In genomic region chr22:37091986-37092385, GRCh38 we compare ENCODE assay signal across 23 cellular contexts. TPM values are rescaled to one million over a fixed set of nuclear protein-coding genes. Genes with fewer than 3 reads are reported as not detected.
DNase-seq lines count a peak whose midpoint lies in the region; ATAC-seq and TF ChIP-seq lines count a peak whose summit lies in the region.
"Had no signal": no experiment of that assay in that cellular context is flagged by ENCODE, and none has a peak within 500 bp of the region (broad histone marks: within the 10 kb centered on the region; RNA-seq: fewer than 3 reads in every experiment).

No MANE protein-coding gene starts in this region.

- peaks cover 13% of the 10 kb centered on the region for H3K4me1 ChIP-seq in neural progenitor cell
- H3K4me1 ChIP-seq: BE2C had no signal

- peaks cover 43% of the 10 kb centered on the region for H3K4me1 Mint-ChIP-seq in activated T-cell treated with anti-CD3 and anti-CD28 coated beads, Interleukin-2, amount 50 U/mL, for 24 hours (ENCODE audit: low read depth)
- peaks cover 14% of the 10 kb centered on the region for H3K4me1 Mint-ChIP-seq in neural progenitor cell
- peaks cover 71% of the 10 kb centered on the region for H3K4me1 Mint-ChIP-seq in stimulated activated effector memory CD8-positive, alpha-beta T cell treated with anti-CD3 and anti-CD28 coated beads, Interleukin-12 subunit alpha, Interleukin-12 subunit beta, amount 100 ng/mL, for 72 hours

- no peak overlapping the region for H3K9ac ChIP-seq in neural progenitor cell

- no peak for ATAC-seq in stimulated activated effector memory CD8-positive, alpha-beta T cell treated with anti-CD3 and anti-CD28 coated beads, Interleukin-12 subunit alpha, Interleukin-12 subunit beta, amount 100 ng/mL, for 72 hours
- ATAC-seq in HG03457 (IDR thresholded peaks at IDR 0.05; ENCODE audit: unreplicated experiment), result no peak
- ATAC-seq: GM12878 had no signal

- H3K36me3 Mint-ChIP-seq in activated T-cell treated with anti-CD3 and anti-CD28 coated beads, Interleukin-2, amount 50 U/mL, for 24 hours (ENCODE audit: low read depth), result no peaks in the 10 kb centered on the region
- H3K36me3 Mint-ChIP-seq in neural progenitor cell, result no peaks in the 10 kb centered on the region
- H3K36me3 Mint-ChIP-seq in stimulated activated effector memory CD8-positive, alpha-beta T cell treated with anti-CD3 and anti-CD28 coated beads, Interleukin-12 subunit alpha, Interleukin-12 subunit beta, amount 100 ng/mL, for 72 hours, result peaks cover 58% of the 10 kb centered on the region
- H3K36me3 Mint-ChIP-seq: CD4-positive, CD25-positive, alpha-beta regulatory T cell had no signal

- peak overlapping the region; percentile 6 for H3K4me3 ChIP-seq in neural progenitor cell
- H3K4me3 ChIP-seq: GM12878 had no signal

- no peak for TF ChIP-seq CTCF in neural progenitor cell (IDR thresholded peaks at IDR 0.05)

- H3K27ac Mint-ChIP-seq in activated T-cell treated with anti-CD3 and anti-CD28 coated beads, Interleukin-2, amount 50 U/mL, for 24 hours, result peak overlapping the region; percentile 33
- peak overlapping the region; percentile 96 for H3K27ac Mint-ChIP-seq in neural progenitor cell
- H3K27ac Mint-ChIP-seq in stimulated activated effector memory CD8-positive, alpha-beta T cell treated with anti-CD3 and anti-CD28 coated beads, Interleukin-12 subunit alpha, Interleukin-12 subunit beta, amount 100 ng/mL, for 72 hours, result peak overlapping the region; percentile 40
- H3K27ac Mint-ChIP-seq: CD8-positive, alpha-beta memory T cell; H9 had no signal

- peaks cover 9% of the 10 kb centered on the region for H3K27me3 Mint-ChIP-seq in activated T-cell treated with anti-CD3 and anti-CD28 coated beads, Interleukin-2, amount 50 U/mL, for 24 hours
- peaks cover 6% of the 10 kb centered on the region for H3K27me3 Mint-ChIP-seq in neural progenitor cell (ENCODE audit: insufficient read depth, low read depth)
- H3K27me3 Mint-ChIP-seq: CD4-positive, CD25-positive, alpha-beta regulatory T cell had no signal

- in situ Hi-C loops in ACHN (cut with HindIII; ENCODE audit: low pct_ligation_motif_present, low pct_unique_long_range_greater_than_20kb, low sequenced_read_pairs), result no loop called here

- H3K36me3 ChIP-seq in neural progenitor cell, result no peaks in the 10 kb centered on the region
- H3K36me3 ChIP-seq: BE2C had no signal

- H3K79me2 ChIP-seq in neural progenitor cell (ENCODE audit: low read depth), result no peaks in the 10 kb centered on the region

- peak overlapping the region; percentile 67 for H3K4me2 ChIP-seq in neural progenitor cell

- no peaks in the 10 kb centered on the region for H4K20me1 ChIP-seq in neural progenitor cell (ENCODE audit: low read depth)

- no peak overlapping the region for H3K27ac ChIP-seq in neural progenitor cell

- H2AFZ ChIP-seq in neural progenitor cell (replicated peaks), result peak overlapping the region; percentile 87

- no peak overlapping the region for H3K4me3 Mint-ChIP-seq in activated T-cell treated with anti-CD3 and anti-CD28 coated beads, Interleukin-2, amount 50 U/mL, for 24 hours
- no peak overlapping the region for H3K4me3 Mint-ChIP-seq in neural progenitor cell
- peak overlapping the region; percentile 78 for H3K4me3 Mint-ChIP-seq in stimulated activated effector memory CD8-positive, alpha-beta T cell treated with anti-CD3 and anti-CD28 coated beads, Interleukin-12 subunit alpha, Interleukin-12 subunit beta, amount 100 ng/mL, for 72 hours
- H3K4me3 Mint-ChIP-seq: CD4-positive, CD25-positive, alpha-beta regulatory T cell; CD8-positive, alpha-beta memory T cell had no signal

- H3K9me3 ChIP-seq in neural progenitor cell (ENCODE audit: low read depth), result no peaks in the 10 kb centered on the region
- H3K9me3 ChIP-seq: BE2C had no signal

- DNase-seq in activated T-cell treated with anti-CD3 and anti-CD28 coated beads, Interleukin-2, amount 50 U/mL, for 24 hours, result no peak
- DNase-seq in activated T-cell treated with anti-CD3 and anti-CD28 coated beads, Interleukin-2, amount 50 U/mL, for 1 hour, result no peak
- DNase-seq in left kidney (ENCODE audit: low read depth, low spot score), result peak; percentile 44
- no peak for DNase-seq in neural progenitor cell (ENCODE audit: low spot score)
- DNase-seq in stimulated activated effector memory CD8-positive, alpha-beta T cell treated with anti-CD3 and anti-CD28 coated beads, Interleukin-12 subunit alpha, Interleukin-12 subunit beta, amount 100 ng/mL, for 72 hours (ENCODE audit: low spot score in 2 of 2), result no peak
- no peak for DNase-seq in T1000 (lab: John Stamatoyannopoulos, UW)
- DNase-seq in ACHN, result no peak
- DNase-seq: 8988T; BE2C; C1 segment of cervical spinal cord; CD4-positive, CD25-positive, alpha-beta regulatory T cell; CD8-positive, alpha-beta memory T cell; COR-L47; DMS 273 treated with DMSO at 0.1 percent for 48 hours; DMS53; DND-41; EL; GOT3; H9 had no signal

- H3K9me3 Mint-ChIP-seq in activated T-cell treated with anti-CD3 and anti-CD28 coated beads, Interleukin-2, amount 50 U/mL, for 24 hours, result no peaks in the 10 kb centered on the region
- H3K9me3 Mint-ChIP-seq in neural progenitor cell, result no peaks in the 10 kb centered on the region
- H3K9me3 Mint-ChIP-seq in stimulated activated effector memory CD8-positive, alpha-beta T cell treated with anti-CD3 and anti-CD28 coated beads, Interleukin-12 subunit alpha, Interleukin-12 subunit beta, amount 100 ng/mL, for 72 hours, result no peaks in the 10 kb centered on the region
- H3K9me3 Mint-ChIP-seq: CD4-positive, CD25-positive, alpha-beta regulatory T cell; CD8-positive, alpha-beta memory T cell; H9 had no signal

- H3F3A ChIP-seq in neural progenitor cell (ENCODE audit: low read depth), result peaks cover 13% of the 10 kb centered on the region

- peaks cover 34% of the 10 kb centered on the region for H3K27me3 ChIP-seq in neural progenitor cell
- H3K27me3 ChIP-seq: BE2C had no signal

RNA-seq across cellular contexts. Expression of gene TMPRSS6, which starts 17.5 kb away (rescaled TPM):
- total RNA-seq in neural progenitor cell (ENCODE audit: low replicate concordance), result not detected in 2 replicates
- total RNA-seq: G401, H9, HT-29 had no signal

RNA-seq across cellular contexts. Expression of gene KCTD17, which starts 40.4 kb away (rescaled TPM):
- total RNA-seq in neural progenitor cell (ENCODE audit: low replicate concordance), result 17.5 and 44.1 TPM in 2 replicates

RNA-seq across cellular contexts. Expression of gene IL2RB, which starts 57.7 kb away (rescaled TPM):
- 0.62 TPM in 1 of 2 replicates, not detected in the other for total RNA-seq in neural progenitor cell (ENCODE audit: low replicate concordance)
- total RNA-seq: G401, HT-29 had no signal

Comparison
In these comparisons a context has a peak if more than half of its experiments do, and no peak if none do; other contexts are left out.
1. H3K27ac Mint-ChIP-seq: peak in every context shown above with its lines; median percentile 96 in neural progenitor cell; 40 in stimulated activated effector memory CD8-positive, alpha-beta T cell treated with anti-CD3 and anti-CD28 coated beads, Interleukin-12 subunit alpha, Interleukin-12 subunit beta, amount 100 ng/mL, for 72 hours; 33 in activated T-cell treated with anti-CD3 and anti-CD28 coated beads, Interleukin-2, amount 50 U/mL, for 24 hours.